7 cellular contexts compared by ENCODE assay signal in the genomic region with DNA sequence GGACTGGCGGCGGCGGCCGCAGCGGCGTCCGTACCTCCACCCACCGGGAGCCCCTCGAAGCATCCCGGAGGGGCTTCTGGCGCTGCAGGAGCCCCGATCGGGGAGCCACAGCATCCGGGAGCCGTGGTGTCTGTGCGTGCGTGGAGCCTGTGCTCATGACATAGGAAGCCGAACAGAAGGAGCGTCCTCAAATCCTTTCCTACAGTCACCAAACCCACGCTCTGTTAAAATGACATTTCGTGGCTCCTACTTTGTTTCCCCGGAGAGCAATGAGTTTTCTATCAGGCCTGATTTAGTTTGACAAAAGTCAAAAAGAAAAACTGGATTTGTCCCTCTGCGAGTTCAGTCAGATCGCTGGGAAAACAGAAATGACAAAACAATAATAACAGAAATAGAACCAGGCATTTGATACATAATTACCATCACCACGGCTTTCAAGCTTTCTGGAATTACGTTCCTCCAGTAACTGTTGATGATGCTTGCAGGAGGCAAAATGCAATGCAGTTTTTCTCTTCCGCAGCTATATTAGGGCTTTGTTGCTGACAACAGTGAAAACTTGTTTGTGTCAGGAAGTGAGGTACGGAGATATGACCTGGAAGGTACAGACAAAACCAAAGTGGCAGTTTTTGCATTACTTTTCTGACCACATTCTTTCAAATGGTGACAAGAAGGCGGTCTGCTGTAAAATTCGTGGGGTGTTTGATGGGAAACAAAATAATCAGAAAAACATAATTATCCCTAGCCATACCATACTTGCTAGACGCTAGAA.
A peak's percentile ranks its signal among the peaks of the same experiment; 100 is the strongest.
DNase-seq lines count a peak whose midpoint lies in the region; ATAC-seq, FAIRE-seq and TF ChIP-seq lines count a peak whose summit lies in the region.

No MANE protein-coding gene starts in this region.

- H3K27ac ChIP-seq in KMS-11 = peak overlapping the region; percentile 94

- peak overlapping the region; percentile 27 for H2AFZ ChIP-seq in KMS-11 (ENCODE audit: low read depth)

- no peak for ATAC-seq in HG03159 (IDR thresholded peaks at IDR 0.05; ENCODE audit: unreplicated experiment)

- peaks cover 41% of the 10 kb centered on the region for H3K4me1 ChIP-seq in KMS-11 (ENCODE audit: low read depth, poor library complexity, severe bottlenecking)

- H3K4me3 ChIP-seq in KMS-11 (IDR thresholded peaks at IDR 0.05; ENCODE audit: insufficient read depth, low read depth, low read length) = no peak overlapping the region
- peak overlapping the region; percentile 86 for H3K4me3 ChIP-seq in astrocyte of the spinal cord (ENCODE audit: low read depth, low read length)

- peak overlapping the region; percentile 97 for H3K9ac ChIP-seq in KMS-11

- TF ChIP-seq CTCF in KMS-11 (conservative IDR thresholded peaks at IDR 0.05; ENCODE audit: low read depth, low read length) (no peak), astrocyte of the spinal cord (IDR thresholded peaks at IDR 0.05; ENCODE audit: low read depth, low read length) (no peak)

- FAIRE-seq in GM12891 (lab: Jason Lieb, UNC) = no peak

- peaks cover 37% of the 10 kb centered on the region for H3K79me2 ChIP-seq in KMS-11 (ENCODE audit: insufficient read depth, low read depth)

- TF ChIP-seq POLR2A in GM12891 (IDR thresholded peaks at IDR 0.05; ENCODE audit: low read depth, low read length) = peak; percentile 47; the same call in 1 of the 2 replicates

- peak overlapping the region; percentile 96 for H3K4me2 ChIP-seq in KMS-11

- H4K20me1 ChIP-seq in KMS-11 (ENCODE audit: insufficient read depth) = peaks cover 12% of the 10 kb centered on the region; the same call in 1 of the 2 replicates

- DNase-seq in GM12891 (ENCODE audit: insufficient read length, low spot score) (no peak), astrocyte of the spinal cord (ENCODE audit: low read depth, low spot score) (peak; percentile 20), iris pigment epithelial cell (ENCODE audit: low read depth) (peak; percentile 22), DMS79 treated with DMSO at 0.1 percent for 48 hours (lab: John Stamatoyannopoulos, UW) (no peak)
- DNase-seq in stimulated activated naive CD4-positive, alpha-beta T cell treated with Interleukin-2 at 50 U/mL for 16 hours (lab: John Stamatoyannopoulos, UW) = peak; percentile 17

- in situ Hi-C loops in astrocyte of the spinal cord (cut with HindIII; ENCODE audit: low sequenced_read_pairs) = no loop called here

- H3K27me3 ChIP-seq in KMS-11 (ENCODE audit: insufficient read depth, low read depth) = no peaks in the 10 kb centered on the region

- H3K36me3 ChIP-seq in KMS-11 (ENCODE audit: insufficient read depth) = no peaks in the 10 kb centered on the region

TF ChIP-seq in GM12891, 5 proteins besides CTCF, POLR2A, EP300 and RAD21:
- TF ChIP-seq POLR2AphosphoS5 (IDR thresholded peaks at IDR 0.05; ENCODE audit: low read depth, low read length) = peak; percentile 45; the same call in 1 of the 2 replicates
- TF ChIP-seq PAX5 (IDR thresholded peaks at IDR 0.05; ENCODE audit: insufficient read depth, low read length, severe bottlenecking) = no peak
- no peak for TF ChIP-seq POU2F2 (IDR thresholded peaks at IDR 0.05; ENCODE audit: low read depth, low read length)
- peak; percentile 17; the same call in 1 of the 2 replicates for TF ChIP-seq TAF1 (IDR thresholded peaks at IDR 0.05; ENCODE audit: low read depth, low read length)
- peak; percentile 44 for TF ChIP-seq SPI1 (IDR thresholded peaks at IDR 0.05; ENCODE audit: low read depth, low read length)
TF ChIP-seq in GM12891: peak in this region for 3.

Comparison
In these comparisons a context has a peak if more than half of its experiments do, and no peak if none do; other contexts are left out.
1. DNase-seq: peak in astrocyte of the spinal cord (single experiment), iris pigment epithelial cell (single experiment) and stimulated activated naive CD4-positive, alpha-beta T cell treated with Interleukin-2 at 50 U/mL for 16 hours (single experiment); none in GM12891 (single experiment) and DMS79 treated with DMSO at 0.1 percent for 48 hours (single experiment).